ENCODE assay signal across 9 cellular contexts in the genomic region with DNA sequence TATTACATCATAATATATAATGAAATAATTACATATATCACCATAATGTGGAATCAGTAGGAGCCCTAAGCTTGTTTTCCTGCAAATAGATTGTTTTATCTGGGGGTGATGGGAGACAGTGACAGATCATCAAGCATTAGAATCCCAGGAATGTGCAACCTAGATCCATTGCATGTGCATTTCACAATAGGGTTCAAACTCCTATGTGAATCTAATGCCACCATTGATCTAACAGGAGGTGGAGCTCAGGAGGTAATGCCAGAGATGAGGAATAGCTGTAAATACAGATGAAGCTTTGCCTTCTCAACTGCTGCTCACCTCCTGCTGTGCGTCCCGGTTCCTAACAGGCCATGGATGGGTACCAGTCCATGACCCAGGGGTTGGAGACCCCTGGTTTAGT.
"Had no signal": no experiment of that assay in that cellular context is flagged by ENCODE, and none has a peak within 500 bp of the region (broad histone marks: within the 10 kb centered on the region; RNA-seq: fewer than 3 reads in every experiment).

No MANE protein-coding gene starts in this region.

- H3K4me3 ChIP-seq: HAP-1, K562 had no signal

- H3K4me1 ChIP-seq: HAP-1 had no signal

- FAIRE-seq: K562 had no signal

- DNase-seq: GOT3, H7, HFFc6, IMR-90, KG1 had no signal

- H3K9me3 ChIP-seq: HAP-1 had no signal

- H3K36me3 ChIP-seq: HAP-1 had no signal

- H3K27ac ChIP-seq: HL-60 had no signal

- ATAC-seq: HCT116, K562 had no signal
